Comparison of ENCODE assay signal across 10 cellular contexts in the genomic region with DNA sequence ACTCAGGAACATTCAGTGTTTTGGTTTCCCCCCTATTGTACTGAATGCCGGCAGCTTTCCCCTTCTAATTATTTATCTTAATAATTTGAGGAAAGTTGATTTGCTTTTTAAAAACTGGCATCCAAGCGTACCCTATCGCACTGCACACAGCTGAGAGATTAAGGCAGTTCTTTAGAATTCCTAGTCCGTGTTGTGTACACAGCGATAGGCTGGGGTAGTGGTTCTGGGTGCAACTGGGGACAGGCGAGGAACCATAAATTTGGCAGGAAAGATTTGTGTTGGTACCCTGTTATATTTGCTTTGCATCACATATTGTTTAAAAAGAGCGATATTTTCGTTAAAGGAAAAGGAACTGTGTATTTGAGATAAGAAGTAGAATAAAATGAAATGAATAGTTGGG. TPM values are rescaled to one million over a fixed set of nuclear protein-coding genes. Genes with fewer than 3 reads are reported as not detected.
DNase-seq lines count a peak whose midpoint lies in the region; ATAC-seq and TF ChIP-seq lines count a peak whose summit lies in the region.
"Had no signal": no experiment of that assay in that cellular context is flagged by ENCODE, and none has a peak within 500 bp of the region (broad histone marks: within the 10 kb centered on the region; RNA-seq: fewer than 3 reads in every experiment).

No MANE protein-coding gene starts in this region.

- 76% methylated on average over 8 of the region's 8 CpGs for WGBS in hepatocyte (ENCODE audit: low lambda C conversion rate, missing lambda C conversion rate)
- WGBS in smooth muscle cell (ENCODE audit: low lambda C conversion rate): 96% methylated on average over 8 of the region's 8 CpGs

- H3K9me3 ChIP-seq in OCI-LY1 (ENCODE audit: low read length) (no peaks in the 10 kb centered on the region), hepatocyte (ENCODE audit: low read depth) (no peaks in the 10 kb centered on the region), smooth muscle cell (replicated peaks; ENCODE audit: low read depth) (no peaks in the 10 kb centered on the region)
- H3K9me3 ChIP-seq: gastroesophageal sphincter had no signal

- peak overlapping the region; percentile 49 for H3K4me3 Mint-ChIP-seq in activated CD4-positive, alpha-beta T cell treated with anti-CD3 and anti-CD28 coated beads, Interleukin-2, amount 10 ng/mL, durations not matched to agents 24 days and 14 days

- H3F3A ChIP-seq in OCI-LY1 (ENCODE audit: insufficient read depth, low read length) (peaks cover 22% of the 10 kb centered on the region; the same call in 1 of the 2 replicates), smooth muscle cell (ENCODE audit: low read depth) (no peaks in the 10 kb centered on the region)

- no peak for TF ChIP-seq CTCF in OCI-LY1 (IDR thresholded peaks at IDR 0.05; ENCODE audit: low read length)
- no peak for TF ChIP-seq CTCF in hepatocyte (IDR thresholded peaks at IDR 0.05; ENCODE audit: poor library complexity)
- TF ChIP-seq CTCF in smooth muscle cell (IDR thresholded peaks at IDR 0.05; ENCODE audit: borderline replicate concordance, insufficient read depth, poor library complexity, severe bottlenecking): no peak
- TF ChIP-seq CTCF in coronary artery (IDR thresholded peaks at IDR 0.05): no peak

- H3K9ac ChIP-seq in OCI-LY1 (ENCODE audit: low read length) (peak overlapping the region; percentile 90), smooth muscle cell (ENCODE audit: low read depth) (no peak overlapping the region)

- H3K36me3 Mint-ChIP-seq in activated CD4-positive, alpha-beta T cell treated with anti-CD3 and anti-CD28 coated beads, Interleukin-2, amount 10 ng/mL, durations not matched to agents 24 days and 14 days (ENCODE audit: low read depth): peaks cover 44% of the 10 kb centered on the region

- H3K9me2 ChIP-seq in OCI-LY1 (ENCODE audit: low read depth, low read length): no peaks in the 10 kb centered on the region
- H3K9me2 ChIP-seq in hepatocyte (replicated peaks; ENCODE audit: insufficient read depth): no peaks in the 10 kb centered on the region

- ATAC-seq in SK-N-SH treated with all-trans-retinoic acid at 6 μM for 48 hours (no peak), HG03196 (IDR thresholded peaks at IDR 0.05; ENCODE audit: unreplicated experiment) (no peak)

- H3K79me2 ChIP-seq in OCI-LY1 (ENCODE audit: insufficient read depth, low read length) (peaks cover 70% of the 10 kb centered on the region), hepatocyte (peaks cover 70% of the 10 kb centered on the region), smooth muscle cell (ENCODE audit: low read depth) (no peaks in the 10 kb centered on the region)

- H3K27ac Mint-ChIP-seq in activated CD4-positive, alpha-beta T cell treated with anti-CD3 and anti-CD28 coated beads, Interleukin-2, amount 10 ng/mL, durations not matched to agents 24 days and 14 days: peak overlapping the region; percentile 87

- peaks cover 7% of the 10 kb centered on the region; the same call in 1 of the 2 replicates for H3K36me3 ChIP-seq in OCI-LY1 (ENCODE audit: insufficient read depth, low read length)
- no peaks in the 10 kb centered on the region for H3K36me3 ChIP-seq in hepatocyte (replicated peaks; ENCODE audit: insufficient read depth, low read depth)
- no peaks in the 10 kb centered on the region for H3K36me3 ChIP-seq in smooth muscle cell (ENCODE audit: low read depth)
- H3K36me3 ChIP-seq: gastroesophageal sphincter had no signal

- H3K4me3 ChIP-seq in OCI-LY1 (ENCODE audit: low read depth, low read length, poor library complexity, severe bottlenecking) (peak overlapping the region; percentile 60), hepatocyte (no peak overlapping the region), smooth muscle cell (no peak overlapping the region), coronary artery (no peak overlapping the region)
- H3K4me3 ChIP-seq: gastroesophageal sphincter had no signal

- no peak for DNase-seq in activated CD4-positive, alpha-beta T cell treated with anti-CD3 and anti-CD28 coated beads, Interleukin-2, amount 10 ng/mL, durations not matched to agents 24 days and 14 days
- no peak for DNase-seq in activated CD4-positive, alpha-beta T cell treated with anti-CD3 and anti-CD28 coated beads for 1 hour
- DNase-seq in hepatocyte (ENCODE audit: low spot score): no peak
- DNase-seq in smooth muscle cell (lab: John Stamatoyannopoulos, UW; ENCODE audit: unreplicated experiment): no peak
- no peak for DNase-seq in coronary artery (ENCODE audit: low spot score)
- DNase-seq: nucleus accumbens had no signal

- no peak overlapping the region for H2AFZ ChIP-seq in OCI-LY1 (ENCODE audit: low read length)
- no peak overlapping the region for H2AFZ ChIP-seq in hepatocyte
- H2AFZ ChIP-seq in smooth muscle cell (ENCODE audit: low read depth): peak overlapping the region; percentile 13

- H3K4me1 ChIP-seq in OCI-LY1 (ENCODE audit: insufficient read depth, low read length, severe bottlenecking) (peaks cover 100% of the 10 kb centered on the region), hepatocyte (ENCODE audit: insufficient read depth) (peaks cover 19% of the 10 kb centered on the region), smooth muscle cell (ENCODE audit: low read depth) (peaks cover 32% of the 10 kb centered on the region)

- H3K27me3 Mint-ChIP-seq in activated CD4-positive, alpha-beta T cell treated with anti-CD3 and anti-CD28 coated beads, Interleukin-2, amount 10 ng/mL, durations not matched to agents 24 days and 14 days: no peaks in the 10 kb centered on the region

- no peaks in the 10 kb centered on the region for H3K27me3 ChIP-seq in OCI-LY1 (ENCODE audit: insufficient read depth, low read length)
- no peaks in the 10 kb centered on the region for H3K27me3 ChIP-seq in hepatocyte
- no peaks in the 10 kb centered on the region for H3K27me3 ChIP-seq in smooth muscle cell (ENCODE audit: low read depth)
- H3K27me3 ChIP-seq: gastroesophageal sphincter had no signal

- H4K20me1 ChIP-seq in OCI-LY1 (ENCODE audit: insufficient read depth, low read length) (no peaks in the 10 kb centered on the region), hepatocyte (ENCODE audit: insufficient read depth, poor library complexity, severe bottlenecking) (no peaks in the 10 kb centered on the region), smooth muscle cell (ENCODE audit: low read depth) (no peaks in the 10 kb centered on the region)

- H3K27ac ChIP-seq in OCI-LY1 (ENCODE audit: low read depth, low read length, poor library complexity, severe bottlenecking) (peak overlapping the region; percentile 100), hepatocyte (peak overlapping the region; percentile 96), smooth muscle cell (ENCODE audit: low read depth) (no peak overlapping the region), coronary artery (no peak overlapping the region)
- H3K27ac ChIP-seq: gastroesophageal sphincter had no signal

- peaks cover 75% of the 10 kb centered on the region for H3K4me1 Mint-ChIP-seq in activated CD4-positive, alpha-beta T cell treated with anti-CD3 and anti-CD28 coated beads, Interleukin-2, amount 10 ng/mL, durations not matched to agents 24 days and 14 days

- no peaks in the 10 kb centered on the region for H3K9me3 Mint-ChIP-seq in activated CD4-positive, alpha-beta T cell treated with anti-CD3 and anti-CD28 coated beads, Interleukin-2, amount 10 ng/mL, durations not matched to agents 24 days and 14 days

- intact Hi-C loops in activated CD4-positive, alpha-beta T cell treated with anti-CD3 and anti-CD28 coated beads, Interleukin-2, amount 10 ng/mL, durations not matched to agents 24 days and 14 days (cut with micrococcal nuclease): no loop called here

- peak overlapping the region; percentile 73 for H3K4me2 ChIP-seq in OCI-LY1 (ENCODE audit: low read length)
- peak overlapping the region; percentile 62 for H3K4me2 ChIP-seq in hepatocyte
- H3K4me2 ChIP-seq in smooth muscle cell: no peak overlapping the region

TF ChIP-seq in SK-N-SH treated with all-trans-retinoic acid at 6 μM for 48 hours, 23 proteins besides CTCF, POLR2A, EP300 and RAD21 (continues in another document):
- TF ChIP-seq TOX (CRISPR knock-in tag; IDR thresholded peaks at IDR 0.05; ENCODE audit: borderline replicate concordance) (no peak), BACH2 (CRISPR knock-in tag; IDR thresholded peaks at IDR 0.05; ENCODE audit: borderline replicate concordance) (no peak), ZC3H10 (CRISPR knock-in tag; IDR thresholded peaks at IDR 0.05) (no peak), OSR1 (CRISPR knock-in tag; IDR thresholded peaks at IDR 0.05) (no peak), ESRRG (CRISPR knock-in tag; IDR thresholded peaks at IDR 0.05) (no peak), ZNF70 (CRISPR knock-in tag; IDR thresholded peaks at IDR 0.05) (no peak), ISL1 (CRISPR knock-in tag; IDR thresholded peaks at IDR 0.05) (no peak)
- TF ChIP-seq, protein P1, sequence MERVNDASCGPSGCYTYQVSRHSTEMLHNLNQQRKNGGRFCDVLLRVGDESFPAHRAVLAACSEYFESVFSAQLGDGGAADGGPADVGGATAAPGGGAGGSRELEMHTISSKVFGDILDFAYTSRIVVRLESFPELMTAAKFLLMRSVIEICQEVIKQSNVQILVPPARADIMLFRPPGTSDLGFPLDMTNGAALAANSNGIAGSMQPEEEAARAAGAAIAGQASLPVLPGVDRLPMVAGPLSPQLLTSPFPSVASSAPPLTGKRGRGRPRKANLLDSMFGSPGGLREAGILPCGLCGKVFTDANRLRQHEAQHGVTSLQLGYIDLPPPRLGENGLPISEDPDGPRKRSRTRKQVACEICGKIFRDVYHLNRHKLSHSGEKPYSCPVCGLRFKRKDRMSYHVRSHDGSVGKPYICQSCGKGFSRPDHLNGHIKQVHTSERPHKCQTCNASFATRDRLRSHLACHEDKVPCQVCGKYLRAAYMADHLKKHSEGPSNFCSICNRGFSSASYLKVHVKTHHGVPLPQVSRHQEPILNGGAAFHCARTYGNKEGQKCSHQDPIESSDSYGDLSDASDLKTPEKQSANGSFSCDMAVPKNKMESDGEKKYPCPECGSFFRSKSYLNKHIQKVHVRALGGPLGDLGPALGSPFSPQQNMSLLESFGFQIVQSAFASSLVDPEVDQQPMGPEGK (CRISPR knock-in tag; IDR thresholded peaks at IDR 0.05; ENCODE audit: borderline replicate concordance): no peak

RNA-seq across cellular contexts. Expression of a gene that starts 39.2 kb away (rescaled TPM):
- 51.3 and 52.2 TPM in 2 replicates for total RNA-seq in activated CD4-positive, alpha-beta T cell treated with anti-CD3 and anti-CD28 coated beads, Interleukin-2, amount 10 ng/mL, durations not matched to agents 24 days and 14 days
- total RNA-seq in hepatocyte: 16.4 and 21.0 TPM in 2 replicates
- 7.5 and 9.3 TPM in 2 replicates for polyA plus RNA-seq in hepatocyte
- 2.6 and 6.3 TPM in 2 replicates for total RNA-seq in smooth muscle cell
- 1.5 and 1.7 TPM in 2 replicates for polyA plus RNA-seq in smooth muscle cell

Comparison
In these comparisons a context has a peak if more than half of its experiments do, and no peak if none do; other contexts are left out.
1. H3K27ac ChIP-seq: peak in OCI-LY1 (single experiment) and hepatocyte (single experiment); none in smooth muscle cell (single experiment) and coronary artery (0 of 2).